10 cellular contexts compared by ENCODE assay signal in the genomic region with DNA sequence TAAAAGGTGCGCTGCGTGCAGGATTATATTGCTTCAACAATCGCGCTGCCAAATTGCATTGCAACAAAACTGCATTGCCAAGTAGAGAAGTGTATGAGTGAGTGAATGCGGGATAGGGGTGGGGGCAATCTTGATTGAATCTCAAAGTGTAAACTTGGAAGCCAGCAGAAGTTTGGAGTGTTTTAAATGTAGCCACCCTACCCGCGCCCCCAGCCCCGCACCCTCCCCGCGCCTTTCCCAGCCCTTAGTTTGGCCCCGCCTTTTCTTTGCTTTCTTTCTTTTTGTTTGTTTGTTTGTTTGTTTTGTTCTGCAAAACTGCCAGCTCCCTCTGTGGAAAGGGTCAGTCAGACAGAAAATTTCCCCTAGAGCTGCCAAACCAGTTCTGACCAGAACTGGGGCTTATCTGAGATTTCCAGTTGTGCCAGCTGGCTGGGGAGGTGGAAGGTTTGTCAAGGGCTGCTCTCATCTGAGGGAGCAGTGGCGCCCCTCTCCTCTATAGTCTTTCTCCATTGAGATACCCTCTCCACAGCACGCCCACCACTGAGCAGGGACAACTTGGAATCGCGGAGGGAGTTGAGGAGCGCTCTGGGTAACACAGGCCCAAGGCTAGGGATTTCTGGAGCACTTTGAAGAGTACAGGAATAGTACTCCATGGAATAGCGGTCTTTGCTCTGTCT. TPM values are rescaled to one million over a fixed set of nuclear protein-coding genes. Genes with fewer than 3 reads are reported as not detected.
DNase-seq lines count a peak whose midpoint lies in the region; ATAC-seq, FAIRE-seq and TF ChIP-seq lines count a peak whose summit lies in the region.
"Had no signal": no experiment of that assay in that cellular context is flagged by ENCODE, and none has a peak within 500 bp of the region (broad histone marks: within the 10 kb centered on the region; RNA-seq: fewer than 3 reads in every experiment).

No MANE protein-coding gene starts in this region.

- H3K9me3 Mint-ChIP-seq in activated B cell treated with CpG ODN at 0.5 μM for 24 hours, result no peaks in the 10 kb centered on the region

- ATAC-seq in activated B cell treated with CpG ODN at 0.5 μM for 24 hours (ENCODE audit: low read depth), result peak; percentile 3
- no peak for ATAC-seq in GM21390 (IDR thresholded peaks at IDR 0.05; ENCODE audit: unreplicated experiment)
- no peak for ATAC-seq in GM18505 (IDR thresholded peaks at IDR 0.05; ENCODE audit: unreplicated experiment)

- H3K36me3 ChIP-seq in iPS-20b (ENCODE audit: insufficient read depth, low read depth, low read length), result peaks cover 7% of the 10 kb centered on the region; the same call in 1 of the 2 replicates
- peaks cover 0 to 6% (median 0%) of the 10 kb centered on the region in 6 donors for H3K36me3 ChIP-seq in spleen
- H3K36me3 ChIP-seq: SJSA1 had no signal

- TF ChIP-seq POLR2A in spleen (IDR thresholded peaks at IDR 0.05) (no peak), GM12891 (IDR thresholded peaks at IDR 0.05; ENCODE audit: low read depth, low read length) (no peak), GM18505 (IDR thresholded peaks at IDR 0.05; ENCODE audit: borderline replicate concordance, extremely low read depth, insufficient read depth, insufficient read length) (no peak)

- H3K9me3 ChIP-seq in iPS-20b (ENCODE audit: insufficient read depth, low read depth, low read length) (no peaks in the 10 kb centered on the region), spleen (no peaks in the 10 kb centered on the region)
- H3K9me3 ChIP-seq: SJSA1 had no signal

- H3K27me3 Mint-ChIP-seq in activated B cell treated with CpG ODN at 0.5 μM for 24 hours, result no peaks in the 10 kb centered on the region

- H3K27ac ChIP-seq in iPS-20b (ENCODE audit: low read length) (no peak overlapping the region), spleen (peak overlapping the region in 6 of 8 donors; percentile 85 to 91 (median 88))
- H3K27ac ChIP-seq: SJSA1 had no signal

- peak overlapping the region; percentile 83 for H3K9ac ChIP-seq in iPS-20b (ENCODE audit: low read depth, low read length)

- H3K4me3 ChIP-seq in iPS-20b (ENCODE audit: low read length) (peak overlapping the region; percentile 100), spleen (peak overlapping the region; percentile 48 to 89 (median 68))
- H3K4me3 ChIP-seq: SJSA1 had no signal

- TF ChIP-seq CTCF in activated B cell treated with CpG ODN at 0.5 μM for 24 hours (IDR thresholded peaks at IDR 0.05), result no peak
- TF ChIP-seq CTCF in spleen (IDR thresholded peaks at IDR 0.05 in 8 of 11, conservative IDR thresholded peaks at IDR 0.05 in 3 of 11), result no peak

- H3K4me3 Mint-ChIP-seq in activated B cell treated with CpG ODN at 0.5 μM for 24 hours, result peak overlapping the region; percentile 94

- CTCF ChIA-PET in activated B cell treated with CpG ODN at 0.5 μM for 24 hours (lab: Charles Lee), result interaction anchor here (1.6 to 5.0 kb wide), 2 partner anchors 14 to 40 kb away, joined by 3 to 40 read pairs; no protein-coding TSS in a partner anchor

- POLR2A ChIA-PET in activated B cell treated with CpG ODN at 0.5 μM for 24 hours (lab: Charles Lee), result interaction anchor here (0.6 to 1.5 kb wide), 6 partner anchors 10 to 40 kb away, joined by 3 to 6 read pairs (median 6); no protein-coding TSS in a partner anchor

- H3K36me3 Mint-ChIP-seq in activated B cell treated with CpG ODN at 0.5 μM for 24 hours (ENCODE audit: low read depth), result peaks cover 15% of the 10 kb centered on the region

- peaks cover 60% of the 10 kb centered on the region for H3K4me1 Mint-ChIP-seq in activated B cell treated with CpG ODN at 0.5 μM for 24 hours

- H3K4me1 ChIP-seq in iPS-20b (ENCODE audit: insufficient read depth, low read length) (peaks cover 2% of the 10 kb centered on the region; the same call in 1 of the 2 replicates), spleen (peaks cover 10 to 65% (median 49%) of the 10 kb centered on the region in 6 donors)
- H3K4me1 ChIP-seq: SJSA1 had no signal

- intact Hi-C loops in activated B cell treated with CpG ODN at 0.5 μM for 24 hours (cut with micrococcal nuclease) (loop anchor here (1.0 to 2.0 kb wide), 3 partner anchors 13 to 40 kb away; no protein-coding TSS in a partner anchor), spleen (cut with DNase I; ENCODE audit: low total_unique reads) (no loop called here)

- peak overlapping the region; percentile 79 for H3K27ac Mint-ChIP-seq in activated B cell treated with CpG ODN at 0.5 μM for 24 hours

- DNase-seq in DMS153 (lab: John Stamatoyannopoulos, UW), result peak; percentile 6
- no peak for DNase-seq in DMS153 treated with DMSO at 0.1 percent for 48 hours (lab: John Stamatoyannopoulos, UW; ENCODE audit: unreplicated experiment)
- DNase-seq in activated B cell treated with CpG ODN at 0.5 μM for 24 hours, result no peak
- no peak for DNase-seq in spleen
- DNase-seq in GM12891 (ENCODE audit: insufficient read length, low spot score), result no peak

- WGBS in spleen, 5 donors, result 11 to 16% (median 13%) methylated on average over 17 of the region's 17 CpGs

- H3K27me3 ChIP-seq in iPS-20b (ENCODE audit: insufficient read depth, low read length) (no peaks in the 10 kb centered on the region), spleen (replicated peaks in 1 of 7) (peaks cover 0 to 7% (median 0%) of the 10 kb centered on the region in 7 donors)

- FAIRE-seq in GM12891 (lab: Jason Lieb, UNC), result no peak
- FAIRE-seq: A204.1 had no signal

TF ChIP-seq in GM12891, 5 proteins besides CTCF, POLR2A, EP300 and RAD21:
- TF ChIP-seq TAF1 (IDR thresholded peaks at IDR 0.05; ENCODE audit: low read depth, low read length) (no peak), POLR2AphosphoS5 (IDR thresholded peaks at IDR 0.05; ENCODE audit: low read depth, low read length) (no peak), POU2F2 (IDR thresholded peaks at IDR 0.05; ENCODE audit: low read depth, low read length) (no peak), PAX5 (IDR thresholded peaks at IDR 0.05; ENCODE audit: insufficient read depth, low read length, severe bottlenecking) (no peak), SPI1 (IDR thresholded peaks at IDR 0.05; ENCODE audit: low read depth, low read length) (no peak)

RNA-seq across cellular contexts. Expression of gene BEND5, which starts 0.7 kb away (rescaled TPM):
- 14.5 and 17.9 TPM in 2 replicates for total RNA-seq in activated B cell treated with CpG ODN at 0.5 μM for 24 hours
- 10 to 100 TPM in 6 of 7 donors, 1 to 10 TPM in 1; 7.5 to 17.8 (median 13.9) TPM for total RNA-seq in spleen
- polyA plus RNA-seq in spleen, result 10 to 100 TPM; 24.6 to 39.2 (median 37.9) TPM
- polyA plus RNA-seq in GM12891 (2012; ENCODE audit: low read depth, missing spikeins), result 0.56 TPM
- total RNA-seq: SJSA1 had no signal
